ENCODE assay signal across 1 cellular context in genomic region chr3:142057331-142057725, GRCh38.
TF ChIP-seq lines count a peak whose summit lies in the region.

No MANE protein-coding gene starts in this region.

TF ChIP-seq in K562, 482 proteins besides CTCF, POLR2A, EP300 and RAD21 (continued from another document):
- TF ChIP-seq MGA (IDR thresholded peaks at IDR 0.05) (no peak), ZNF12 (CRISPR knock-in tag; IDR thresholded peaks at IDR 0.05) (no peak), ZBTB9 (CRISPR knock-in tag; IDR thresholded peaks at IDR 0.05) (no peak), PHF20 (IDR thresholded peaks at IDR 0.05; ENCODE audit: partially characterized antibody) (no peak), TAL1 (IDR thresholded peaks at IDR 0.05) (no peak), NKRF (IDR thresholded peaks at IDR 0.05; ENCODE audit: borderline replicate concordance) (no peak), ZNF589 (CRISPR knock-in tag; IDR thresholded peaks at IDR 0.05; ENCODE audit: low read depth) (no peak), USF1 (CRISPR knock-in tag; IDR thresholded peaks at IDR 0.05) (no peak), CSDE1 (IDR thresholded peaks at IDR 0.05) (no peak), MEF2D (tag; conservative IDR thresholded peaks at IDR 0.05; ENCODE audit: low read depth) (no peak), NELFE (IDR thresholded peaks at IDR 0.05; ENCODE audit: insufficient read depth, insufficient read length) (no peak), ATF6 (CRISPR knock-in tag; IDR thresholded peaks at IDR 0.05) (no peak), IRF9 (tag; IDR thresholded peaks at IDR 0.05) (no peak), ZNF253 (CRISPR knock-in tag; conservative IDR thresholded peaks at IDR 0.05) (no peak), GTF2B (IDR thresholded peaks at IDR 0.05; ENCODE audit: extremely low read depth, insufficient read length) (no peak)
